29 cellular contexts compared by ENCODE assay signal in the genomic region with DNA sequence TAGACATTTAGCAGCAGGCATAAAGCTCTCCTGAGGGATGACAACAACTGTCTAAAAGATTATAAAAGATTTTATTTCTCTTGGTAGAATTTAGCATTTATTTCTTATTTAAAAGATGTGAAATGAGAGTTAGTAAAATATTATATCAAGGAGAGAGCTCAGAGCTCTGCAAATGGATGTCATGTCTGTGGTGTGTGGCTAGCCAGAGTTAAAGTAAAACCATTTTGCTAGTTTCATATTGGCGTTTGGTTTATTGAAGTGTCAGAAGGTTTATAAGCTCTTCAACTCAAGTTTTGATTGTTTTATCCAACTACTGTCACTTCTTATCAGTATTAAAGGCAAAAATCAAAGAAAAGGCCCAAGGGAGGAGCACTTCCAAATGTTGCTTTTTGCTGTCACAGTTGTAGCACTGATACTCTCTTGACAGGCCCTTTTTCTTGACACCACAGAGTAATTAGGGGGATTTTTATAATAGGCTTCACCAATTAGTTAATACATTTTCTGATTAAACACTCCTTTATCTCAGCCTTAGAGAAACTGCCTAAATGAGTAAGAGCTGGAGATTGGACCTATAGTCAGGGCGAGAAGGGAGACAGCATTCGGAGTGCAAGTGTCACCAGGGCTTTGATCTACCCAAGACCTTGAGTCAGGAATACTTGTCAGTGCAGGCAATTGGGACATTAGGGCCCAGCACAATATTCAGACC.
"Had no signal": no experiment of that assay in that cellular context is flagged by ENCODE, and none has a peak within 500 bp of the region (broad histone marks: within the 10 kb centered on the region; RNA-seq: fewer than 3 reads in every experiment).

No MANE protein-coding gene starts in this region.

- DNase-seq: activated CD4-positive, alpha-beta T cell treated with anti-CD3 and anti-CD28 coated beads, Interleukin-2, amount 10 ng/mL, durations not matched to agents 24 days and 14 days; activated CD4-positive, alpha-beta T cell treated with anti-CD3 and anti-CD28 coated beads, Interleukin-2, amount 50 U/mL, for 4 hours; activated CD8-positive, alpha-beta T cell treated with anti-CD3 and anti-CD28 coated beads for 36 hours; activated effector memory CD4-positive, alpha-beta T cell treated with anti-CD3 and anti-CD28 coated beads, Interleukin-2, amount 50 U/mL, for 16 hours; activated naive CD4-positive, alpha-beta T cell; activated naive CD4-positive, alpha-beta T cell treated with anti-CD3 and anti-CD28 coated beads, Interleukin-2, amount 50 U/mL, for 16 hours; activated naive CD8-positive, alpha-beta T cell treated with anti-CD3 and anti-CD28 coated beads for 36 hours; activated T-cell treated with anti-CD3 and anti-CD28 coated beads, Interleukin-2, amount 50 U/mL, for 1 hour; activated T-cell treated with anti-CD3 and anti-CD28 coated beads, Interleukin-2, amount 50 U/mL, for 72 hours; amygdala; NCI-H1092 treated with DMSO at 0.1 percent for 48 hours; NCI-H146; NCI-H187; NCI-H2029 treated with DMSO at 0.1 percent for 48 hours; NCI-H2107; NCI-H2171; NCI-H510A treated with DMSO at 0.1 percent for 48 hours; NCI-H526 treated with DMSO at 0.1 percent for 48 hours; NCI-H774; NK-92 treated with Interleukin-12 subunit alpha and Interleukin-12 subunit beta, amount 100 ng/mL, for 24 hours; PC-3; Peyer's patch; RPMI8226; SHP77 treated with DMSO at 0.1 percent for 48 hours; SK-N-SH had no signal

- H3K4me3 ChIP-seq: ascending aorta, cardiac muscle cell, Peyer's patch, SJSA1 had no signal

- H3K4me1 ChIP-seq: ascending aorta, Peyer's patch, SJSA1 had no signal

- H3K27ac ChIP-seq: ascending aorta, cardiac muscle cell, Peyer's patch, SJSA1 had no signal

- H3K9me3 ChIP-seq: ascending aorta, Peyer's patch, SJSA1, SK-N-SH had no signal

- H3K36me3 ChIP-seq: ascending aorta, cardiac muscle cell, Peyer's patch, SJSA1 had no signal

- ATAC-seq: activated CD8-positive, alpha-beta T cell treated with anti-CD3 and anti-CD28 coated beads for 36 hours; activated T-cell treated with anti-CD3 and anti-CD28 coated beads, Interleukin-2, amount 50 U/mL, for 72 hours; activated T-helper 17 cell treated with anti-CD3 and anti-CD28 coated beads, Interleukin-2, amount 50 U/mL, for 72 hours; PC-3 had no signal

- H3K27me3 ChIP-seq: ascending aorta, cardiac muscle cell, Peyer's patch, SJSA1 had no signal

- H3K4me2 ChIP-seq: SK-N-SH had no signal

- H3K9ac ChIP-seq: SK-N-SH had no signal
